In the genomic region with DNA sequence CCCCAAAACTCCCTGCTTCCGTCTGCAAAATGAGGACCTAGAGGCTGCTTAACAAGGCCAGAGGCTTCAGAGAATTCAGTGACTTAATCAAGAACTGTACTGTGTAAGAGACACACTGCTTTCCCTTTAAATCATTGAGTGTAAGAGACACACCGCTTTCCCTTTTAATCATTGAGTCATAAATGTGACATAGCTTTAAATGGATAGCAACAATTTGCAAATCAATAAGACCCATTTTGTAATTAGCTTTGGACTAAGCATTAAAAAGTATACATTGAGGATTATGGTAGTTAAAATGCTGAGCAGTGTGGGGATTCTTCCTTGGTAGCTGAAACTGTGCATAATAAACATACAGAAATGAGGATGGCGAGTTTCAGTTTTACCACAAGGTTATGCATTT, we compare ENCODE assay signal across 2 cellular contexts.
TF ChIP-seq lines count a peak whose summit lies in the region.

No MANE protein-coding gene starts in this region.

TF ChIP-seq in A549, 52 proteins besides CTCF, POLR2A, EP300 and RAD21 (continued from another document):
- TF ChIP-seq, protein P1, sequence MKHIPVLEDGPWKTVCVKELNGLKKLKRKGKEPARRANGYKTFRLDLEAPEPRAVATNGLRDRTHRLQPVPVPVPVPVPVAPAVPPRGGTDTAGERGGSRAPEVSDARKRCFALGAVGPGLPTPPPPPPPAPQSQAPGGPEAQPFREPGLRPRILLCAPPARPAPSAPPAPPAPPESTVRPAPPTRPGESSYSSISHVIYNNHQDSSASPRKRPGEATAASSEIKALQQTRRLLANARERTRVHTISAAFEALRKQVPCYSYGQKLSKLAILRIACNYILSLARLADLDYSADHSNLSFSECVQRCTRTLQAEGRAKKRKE (CRISPR knock-in tag; IDR thresholded peaks at IDR 0.05; ENCODE audit: low read depth), result no peak
- TF ChIP-seq POLR2AphosphoS2 (conservative IDR thresholded peaks at IDR 0.05; ENCODE audit: low read length) (no peak), FOSB (CRISPR knock-in tag; IDR thresholded peaks at IDR 0.05) (no peak)

TF ChIP-seq in endothelial cell of umbilical vein, 7 proteins besides CTCF, POLR2A, EP300 and RAD21 (continued from another document):
- TF ChIP-seq, protein P2, sequence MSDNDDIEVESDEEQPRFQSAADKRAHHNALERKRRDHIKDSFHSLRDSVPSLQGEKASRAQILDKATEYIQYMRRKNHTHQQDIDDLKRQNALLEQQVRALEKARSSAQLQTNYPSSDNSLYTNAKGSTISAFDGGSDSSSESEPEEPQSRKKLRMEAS (IDR thresholded peaks at IDR 0.05; ENCODE audit: insufficient read depth, insufficient read length), result no peak
- TF ChIP-seq POLR2AphosphoS5 (IDR thresholded peaks at IDR 0.05; ENCODE audit: insufficient read depth, low read depth, low read length) (no peak), GATA2 (IDR thresholded peaks at IDR 0.05; ENCODE audit: insufficient read depth, insufficient read length, low read depth, low read length) (no peak)
TF ChIP-seq in endothelial cell of umbilical vein: peak in this region for 0.
